1 cellular context compared by ENCODE assay signal in genomic region chr7:151520419-151521229, GRCh38.
A peak's percentile ranks its signal among the peaks of the same experiment; 100 is the strongest.
TF ChIP-seq lines count a peak whose summit lies in the region.

No MANE protein-coding gene starts in this region.

TF ChIP-seq in HepG2, 621 proteins besides CTCF, POLR2A, EP300 and RAD21 (continued from another document):
- TF ChIP-seq THAP9 (CRISPR knock-in tag; IDR thresholded peaks at IDR 0.05; ENCODE audit: borderline replicate concordance): no peak
- TF ChIP-seq JUND (CRISPR knock-in tag; IDR thresholded peaks at IDR 0.05): no peak
- TF ChIP-seq ZBTB38 (CRISPR knock-in tag; IDR thresholded peaks at IDR 0.05): peak; percentile 35; the same call in 1 of the 2 replicates
- no peak for TF ChIP-seq ZNF124 (CRISPR knock-in tag; IDR thresholded peaks at IDR 0.05)
- no peak for TF ChIP-seq ZKSCAN8 (CRISPR knock-in tag; IDR thresholded peaks at IDR 0.05; ENCODE audit: borderline replicate concordance)
- no peak for TF ChIP-seq RCOR2 (CRISPR knock-in tag; IDR thresholded peaks at IDR 0.05)
- TF ChIP-seq MEIS2 (CRISPR knock-in tag; IDR thresholded peaks at IDR 0.05): 0 out of 2 replicates have a peak, but pooled peaks have one; percentile 9
- TF ChIP-seq ESRRA (CRISPR knock-in tag; IDR thresholded peaks at IDR 0.05; ENCODE audit: low read depth): no peak
- TF ChIP-seq ZBTB21 (CRISPR knock-in tag; IDR thresholded peaks at IDR 0.05): no peak
- no peak for TF ChIP-seq ZNF232 (CRISPR knock-in tag; IDR thresholded peaks at IDR 0.05; ENCODE audit: borderline replicate concordance)
- TF ChIP-seq ZNF274 (CRISPR knock-in tag; IDR thresholded peaks at IDR 0.05): 0 out of 2 replicates have a peak, but pooled peaks have one; percentile 2
- no peak for TF ChIP-seq NR2F2 (IDR thresholded peaks at IDR 0.05; ENCODE audit: borderline replicate concordance, low read depth)
- no peak for TF ChIP-seq SIN3B (IDR thresholded peaks at IDR 0.05; ENCODE audit: low read length)
- no peak for TF ChIP-seq ZNF546 (CRISPR knock-in tag; conservative IDR thresholded peaks at IDR 0.05)
- no peak for TF ChIP-seq JARID2 (CRISPR knock-in tag; IDR thresholded peaks at IDR 0.05; ENCODE audit: insufficient replicate concordance)
- TF ChIP-seq RERE (CRISPR knock-in tag; IDR thresholded peaks at IDR 0.05; ENCODE audit: low read depth): no peak
- no peak for TF ChIP-seq HES4 (CRISPR knock-in tag; IDR thresholded peaks at IDR 0.05; ENCODE audit: borderline replicate concordance)
- no peak for TF ChIP-seq RBFOX2 (IDR thresholded peaks at IDR 0.05; ENCODE audit: low read depth, low read length)
- no peak for TF ChIP-seq ASH2L (IDR thresholded peaks at IDR 0.05; ENCODE audit: insufficient read length, low read depth, low read length)
- TF ChIP-seq ONECUT2 (CRISPR knock-in tag; IDR thresholded peaks at IDR 0.05): no peak
- no peak for TF ChIP-seq HNRNPUL1 (IDR thresholded peaks at IDR 0.05; ENCODE audit: low read depth, low read length)
- no peak for TF ChIP-seq MIER3 (CRISPR knock-in tag; IDR thresholded peaks at IDR 0.05; ENCODE audit: borderline replicate concordance)
- no peak for TF ChIP-seq NR0B2 (CRISPR knock-in tag; IDR thresholded peaks at IDR 0.05)
- TF ChIP-seq ZNF496 (CRISPR knock-in tag; IDR thresholded peaks at IDR 0.05; ENCODE audit: insufficient replicate concordance): no peak
- no peak for TF ChIP-seq SNAPC2 (CRISPR knock-in tag; IDR thresholded peaks at IDR 0.05)
- no peak for TF ChIP-seq ZNF558 (CRISPR knock-in tag; IDR thresholded peaks at IDR 0.05; ENCODE audit: borderline replicate concordance)
- TF ChIP-seq EEA1 (CRISPR knock-in tag; IDR thresholded peaks at IDR 0.05; ENCODE audit: borderline replicate concordance): no peak
